In the genomic region with DNA sequence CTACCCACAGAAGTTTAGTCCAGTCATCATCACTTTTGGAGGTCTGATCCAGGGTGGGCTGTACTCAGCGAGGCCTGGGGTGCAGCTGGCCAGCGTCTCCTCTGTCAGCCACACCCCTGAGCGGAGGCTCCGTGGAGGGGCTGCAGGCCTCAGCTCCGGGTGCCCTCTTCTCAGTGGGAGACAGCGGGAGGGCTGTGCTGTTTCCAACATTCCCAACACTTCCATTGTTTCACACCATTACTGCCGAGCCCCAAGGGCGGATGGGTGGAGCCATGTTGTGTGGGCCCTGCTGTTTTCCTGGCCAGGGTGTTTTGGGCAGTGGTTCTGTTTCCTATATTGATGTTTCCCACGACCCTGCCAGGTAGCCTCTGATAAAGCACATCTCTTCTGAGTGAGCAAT, we compare ENCODE assay signal across 25 cellular contexts.
"Had no signal": no experiment of that assay in that cellular context is flagged by ENCODE, and none has a peak within 500 bp of the region (broad histone marks: within the 10 kb centered on the region; RNA-seq: fewer than 3 reads in every experiment).

No MANE protein-coding gene starts in this region.

- H2AFZ ChIP-seq: hepatocyte had no signal

- DNase-seq: cerebellar nuclear complex; colonic mucosa; effector CD8-positive, alpha-beta T cell; kidney; left cardiac atrium; left ventricle myocardium inferior; mesendoderm; naive B cell; right cardiac atrium; stimulated activated CD4-positive, alpha-beta T cell treated with anti-CD3 and anti-CD28 coated beads, Interleukin-15, amount 100 ng/mL, for 24 hours; stimulated activated CD4-positive, alpha-beta T cell treated with anti-CD3 and anti-CD28 coated beads, Interleukin-1b, Interleukin-23, amount 100 ng/mL, for 48 hours; stimulated activated CD4-positive, alpha-beta T cell treated with anti-CD3 and anti-CD28 coated beads, Interleukin-4, amount 100 ng/mL, for 24 hours; stomach; substantia nigra; transverse colon had no signal

- H3K4me3 Mint-ChIP-seq: nephron; stimulated activated memory B cell treated with anti-CD40 and anti-IgM and Interleukin-4, amounts not matched to agents 10 μg/mL and 1 μg/mL and 100 μg/mL, for 72 hours had no signal

- H3K36me3 ChIP-seq: colonic mucosa, esophagus muscularis mucosa, left ventricle myocardium inferior, thoracic aorta, transverse colon had no signal

- H3K27ac ChIP-seq: colonic mucosa, epithelial cell of prostate, esophagus muscularis mucosa, hepatocyte, left ventricle myocardium inferior, neutrophil, stomach, thoracic aorta, transverse colon had no signal

- H3K9me3 Mint-ChIP-seq: naive B cell; nephron; stimulated activated memory B cell treated with anti-CD40 and anti-IgM and Interleukin-4, amounts not matched to agents 10 μg/mL and 1 μg/mL and 100 μg/mL, for 72 hours had no signal

- H3K79me2 ChIP-seq: hepatocyte had no signal

- H3K4me2 ChIP-seq: hepatocyte had no signal

- H3K4me3 ChIP-seq: colonic mucosa, dorsolateral prefrontal cortex, esophagus muscularis mucosa, hepatocyte, left ventricle myocardium inferior, lung, stomach, thoracic aorta, transverse colon had no signal

- H3K9me3 ChIP-seq: colonic mucosa, esophagus muscularis mucosa, left ventricle myocardium inferior, neutrophil, stomach, thoracic aorta, transverse colon had no signal

- FAIRE-seq: endometrium, kidney had no signal

- H3K4me1 ChIP-seq: colonic mucosa, transverse colon had no signal

- H3K27ac Mint-ChIP-seq: naive B cell; stimulated activated memory B cell treated with anti-CD40 and anti-IgM and Interleukin-4, amounts not matched to agents 10 μg/mL and 1 μg/mL and 100 μg/mL, for 72 hours had no signal

- H3K27me3 ChIP-seq: colonic mucosa, dorsolateral prefrontal cortex, hepatocyte, neutrophil, stomach, transverse colon had no signal

- H3K36me3 Mint-ChIP-seq: naive B cell; stimulated activated memory B cell treated with anti-CD40 and anti-IgM and Interleukin-4, amounts not matched to agents 10 μg/mL and 1 μg/mL and 100 μg/mL, for 72 hours had no signal
